In genomic region chr12:3832738-3833137, GRCh38 we compare ENCODE assay signal across 18 cellular contexts.
"Had no signal": no experiment of that assay in that cellular context is flagged by ENCODE, and none has a peak within 500 bp of the region (broad histone marks: within the 10 kb centered on the region; RNA-seq: fewer than 3 reads in every experiment).

No MANE protein-coding gene starts in this region.

- DNase-seq: activated CD8-positive, alpha-beta T cell treated with anti-CD3 and anti-CD28 coated beads for 36 hours; activated effector memory CD4-positive, alpha-beta T cell treated with anti-CD3 and anti-CD28 coated beads, Interleukin-2, amount 50 U/mL, for 16 hours; activated T-cell treated with anti-CD3 and anti-CD28 coated beads, Interleukin-2, amount 50 U/mL, for 4 hours; amygdala; body of pancreas; central memory CD4-positive, alpha-beta T cell; cortex of kidney; effector CD8-positive, alpha-beta T cell; glutamatergic neuron; immature natural killer cell; naive thymus-derived CD4-positive, alpha-beta T cell; retina; stimulated activated CD4-positive, alpha-beta T cell treated with anti-CD3 and anti-CD28 coated beads, Interleukin-15, amount 100 ng/mL, for 24 hours; stimulated activated CD4-positive, alpha-beta T cell treated with anti-CD3 and anti-CD28 coated beads, Interleukin-4, amount 100 ng/mL, for 1 hour; stimulated activated naive CD4-positive, alpha-beta T cell; transverse colon; WERI-Rb-1 had no signal

- H3K36me3 ChIP-seq: transverse colon, WERI-Rb-1 had no signal

- H3K9me3 ChIP-seq: body of pancreas, transverse colon had no signal

- H3K27ac ChIP-seq: body of pancreas, parathyroid adenoma, transverse colon, WERI-Rb-1 had no signal

- H3K9ac ChIP-seq: parathyroid adenoma had no signal

- H3K4me3 ChIP-seq: body of pancreas, transverse colon had no signal

- H3K27me3 ChIP-seq: body of pancreas, transverse colon had no signal

- H2AFZ ChIP-seq: parathyroid adenoma had no signal

- H3K4me1 ChIP-seq: parathyroid adenoma, transverse colon had no signal
